ENCODE assay signal across 13 cellular contexts in genomic region chr2:171553858-171554257, GRCh38. TPM values are rescaled to one million over a fixed set of nuclear protein-coding genes. Genes with fewer than 3 reads are reported as not detected.
DNase-seq lines count a peak whose midpoint lies in the region; ATAC-seq and TF ChIP-seq lines count a peak whose summit lies in the region.
"Had no signal": no experiment of that assay in that cellular context is flagged by ENCODE, and none has a peak within 500 bp of the region (broad histone marks: within the 10 kb centered on the region; RNA-seq: fewer than 3 reads in every experiment).

No MANE protein-coding gene starts in this region.

- H3K4me3 ChIP-seq in ascending aorta (no peak overlapping the region), stomach (no peak overlapping the region)

- intact Hi-C loops in ascending aorta (cut with DNase I) (no loop called here), stomach (cut with DNase I; ENCODE audit: low total_unique reads) (no loop called here)

- WGBS in stomach, 5 donors: 75 to 89% (median 86%) methylated on average over 8 of the region's 8 CpGs

- H3K36me3 Mint-ChIP-seq in stimulated activated effector memory CD8-positive, alpha-beta T cell treated with anti-CD3 and anti-CD28 coated beads, Interleukin-12 subunit alpha, Interleukin-12 subunit beta, amount 100 ng/mL, for 72 hours: no peaks in the 10 kb centered on the region

- H3K9me3 ChIP-seq in ascending aorta (no peaks in the 10 kb centered on the region), stomach (no peaks in the 10 kb centered on the region)

- no peaks in the 10 kb centered on the region for H3K4me1 Mint-ChIP-seq in stimulated activated effector memory CD8-positive, alpha-beta T cell treated with anti-CD3 and anti-CD28 coated beads, Interleukin-12 subunit alpha, Interleukin-12 subunit beta, amount 100 ng/mL, for 72 hours
- H3K4me1 Mint-ChIP-seq: activated B cell treated with CpG ODN at 0.5 μM for 24 hours had no signal

- H3K27me3 ChIP-seq in ascending aorta (no peaks in the 10 kb centered on the region), stomach (no peaks in the 10 kb centered on the region)

- no peaks in the 10 kb centered on the region for H3K9me3 Mint-ChIP-seq in stimulated activated effector memory CD8-positive, alpha-beta T cell treated with anti-CD3 and anti-CD28 coated beads, Interleukin-12 subunit alpha, Interleukin-12 subunit beta, amount 100 ng/mL, for 72 hours
- H3K9me3 Mint-ChIP-seq: activated B cell treated with CpG ODN at 0.5 μM for 24 hours; activated naive CD4-positive, alpha-beta T cell treated with anti-CD3 and anti-CD28 coated beads for 36 hours had no signal

- H3K27ac ChIP-seq in ascending aorta: no peak overlapping the region
- H3K27ac ChIP-seq in stomach: no peak overlapping the region

- ATAC-seq in stimulated activated effector memory CD8-positive, alpha-beta T cell treated with anti-CD3 and anti-CD28 coated beads, Interleukin-12 subunit alpha, Interleukin-12 subunit beta, amount 100 ng/mL, for 72 hours: peak; percentile 55

- H3K4me1 ChIP-seq in ascending aorta: no peaks in the 10 kb centered on the region
- H3K4me1 ChIP-seq in stomach: no peaks in the 10 kb centered on the region

- H3K36me3 ChIP-seq in ascending aorta (peaks cover 11 to 52% of the 10 kb centered on the region in 2 donors), stomach (peaks cover 0 to 38% (median 33%) of the 10 kb centered on the region in 4 donors)

- no peak for TF ChIP-seq EP300 in stomach (IDR thresholded peaks at IDR 0.05)

- no peak overlapping the region for H3K4me3 Mint-ChIP-seq in stimulated activated effector memory CD8-positive, alpha-beta T cell treated with anti-CD3 and anti-CD28 coated beads, Interleukin-12 subunit alpha, Interleukin-12 subunit beta, amount 100 ng/mL, for 72 hours
- H3K4me3 Mint-ChIP-seq: activated B cell treated with CpG ODN at 0.5 μM for 24 hours; activated naive CD4-positive, alpha-beta T cell treated with anti-CD3 and anti-CD28 coated beads for 36 hours had no signal

- no peak for TF ChIP-seq CTCF in ascending aorta (IDR thresholded peaks at IDR 0.05)
- TF ChIP-seq CTCF in GM20000 (IDR thresholded peaks at IDR 0.05; ENCODE audit: extremely low read depth, missing control alignments): no peak
- TF ChIP-seq CTCF in stomach (IDR thresholded peaks at IDR 0.05): no peak

- TF ChIP-seq POLR2A in stomach (IDR thresholded peaks at IDR 0.05): no peak

- H3K27ac Mint-ChIP-seq in stimulated activated effector memory CD8-positive, alpha-beta T cell treated with anti-CD3 and anti-CD28 coated beads, Interleukin-12 subunit alpha, Interleukin-12 subunit beta, amount 100 ng/mL, for 72 hours: no peak overlapping the region
- H3K27ac Mint-ChIP-seq: activated B cell treated with CpG ODN at 0.5 μM for 24 hours; activated naive CD4-positive, alpha-beta T cell treated with anti-CD3 and anti-CD28 coated beads for 36 hours had no signal

- DNase-seq in H4 (ENCODE audit: low spot score): peak; percentile 97
- DNase-seq in NCI-H524 (lab: John Stamatoyannopoulos, UW): peak; percentile 79 to 95
- DNase-seq in central memory CD4-positive, alpha-beta T cell: peak; percentile 19
- DNase-seq in stimulated activated effector memory CD8-positive, alpha-beta T cell treated with anti-CD3 and anti-CD28 coated beads, Interleukin-12 subunit alpha, Interleukin-12 subunit beta, amount 100 ng/mL, for 72 hours (ENCODE audit: low spot score in 2 of 2): no peak
- no peak for DNase-seq in mucosa of gallbladder (ENCODE audit: low spot score)
- DNase-seq in ascending aorta (ENCODE audit: low spot score in 2 of 2): no peak
- no peak for DNase-seq in GM20000 (ENCODE audit: low spot score)
- DNase-seq in stomach: no peak
- DNase-seq: activated B cell treated with CpG ODN at 0.5 μM for 24 hours; activated naive CD4-positive, alpha-beta T cell treated with anti-CD3 and anti-CD28 coated beads for 36 hours; EL; NCI-H446; stimulated activated CD4-positive, alpha-beta T cell treated with anti-CD3 and anti-CD28 coated beads, Interleukin-4, amount 100 ng/mL, for 24 hours had no signal

RNA-seq across cellular contexts. Expression of gene CYBRD1, which starts 31.6 kb away (rescaled TPM):
- 38.0 and 39.3 TPM in 2 replicates for total RNA-seq in H4 (2014; rRNA removed; shearing (Covaris generic))
- total RNA-seq in mucosa of gallbladder: 126 TPM
- total RNA-seq in ascending aorta: 222 TPM
- 100 to 1,000 TPM in 2 of 5 donors, 10 to 100 TPM in 3; 12.2 to 150 (median 74.5) TPM for total RNA-seq in stomach
- 10 to 100 TPM; 25.2 to 31.7 (median 29.2) TPM for polyA plus RNA-seq in stomach

Comparison
In these comparisons a context has a peak if more than half of its experiments do, and no peak if none do; other contexts are left out.
1. DNase-seq: peak in H4 (single experiment), NCI-H524 (2 of 2) and central memory CD4-positive, alpha-beta T cell (single experiment); none in stimulated activated effector memory CD8-positive, alpha-beta T cell treated with anti-CD3 and anti-CD28 coated beads, Interleukin-12 subunit alpha, Interleukin-12 subunit beta, amount 100 ng/mL, for 72 hours (0 of 2), mucosa of gallbladder (single experiment), ascending aorta (0 of 2), GM20000 (single experiment) and stomach (single experiment).